In the genomic region with DNA sequence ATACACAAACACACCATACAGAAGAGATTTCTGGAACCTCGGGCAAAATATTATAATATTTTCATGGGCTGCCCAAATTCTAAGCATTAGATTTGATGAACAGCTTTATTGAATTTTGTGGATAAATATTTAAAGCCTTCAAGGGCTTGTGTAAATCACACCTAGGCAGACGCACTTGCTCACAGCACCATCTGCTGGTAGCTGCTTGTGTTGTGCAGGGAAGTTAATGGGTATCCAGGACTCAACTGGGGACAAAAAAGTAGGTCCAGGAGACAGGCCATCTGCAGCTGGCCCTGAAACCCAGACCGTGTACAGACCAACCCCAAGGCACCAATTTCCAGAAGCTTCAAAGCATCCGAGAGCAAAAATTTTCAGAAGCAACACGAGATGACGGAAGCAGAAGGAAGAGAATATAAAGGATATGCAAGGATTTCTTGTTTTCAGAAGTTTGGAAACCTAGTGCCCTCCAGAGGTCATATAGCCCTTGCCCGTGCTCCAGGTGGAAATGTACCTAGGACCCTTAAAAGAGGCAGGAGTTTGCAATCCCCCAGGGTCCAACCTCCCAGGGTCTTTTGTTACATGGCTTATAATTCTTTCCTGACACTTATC, we compare ENCODE assay signal across 8 cellular contexts.
DNase-seq lines count a peak whose midpoint lies in the region; ATAC-seq and TF ChIP-seq lines count a peak whose summit lies in the region.

No MANE protein-coding gene starts in this region.

- H3K9me2 ChIP-seq in Karpas-422 (replicated peaks; ENCODE audit: insufficient read depth, low read length): no peaks in the 10 kb centered on the region

- H3K9me3 ChIP-seq in Karpas-422 (ENCODE audit: low read length): no peaks in the 10 kb centered on the region
- no peaks in the 10 kb centered on the region for H3K9me3 ChIP-seq in lung (ENCODE audit: control insufficient read depth in 2 of 2, insufficient read depth in 1 of 2, low read length in 1 of 2)
- H3K9me3 ChIP-seq in transverse colon: no peaks in the 10 kb centered on the region

- H3K4me1 ChIP-seq in Karpas-422 (ENCODE audit: low read length) (no peaks in the 10 kb centered on the region), lung (ENCODE audit: control insufficient read depth in 2 of 2, insufficient read depth in 2 of 2, low read length in 2 of 2) (no peaks in the 10 kb centered on the region), transverse colon (no peaks in the 10 kb centered on the region)

- H3K4me2 ChIP-seq in Karpas-422 (ENCODE audit: low read depth, low read length, poor library complexity, severe bottlenecking): no peak overlapping the region

- H3K79me2 ChIP-seq in Karpas-422 (ENCODE audit: low read length): no peaks in the 10 kb centered on the region

- TF ChIP-seq CTCF in lung (IDR thresholded peaks at IDR 0.05; ENCODE audit: control extremely low read depth, extremely low read depth): peak; percentile 49
- TF ChIP-seq CTCF in transverse colon (IDR thresholded peaks at IDR 0.05): peak; percentile 65 to 81 (median 77)

- H4K20me1 ChIP-seq in Karpas-422 (ENCODE audit: insufficient read depth, low read depth, low read length): no peaks in the 10 kb centered on the region

- no peak for TF ChIP-seq EP300 in transverse colon (IDR thresholded peaks at IDR 0.05; ENCODE audit: low read depth)

- WGBS in lung, 2 donors: 7 to 8% methylated on average over 7 of the region's 7 CpGs
- 0 to 12% methylated on average over 2 to 7 of the region's 7 CpGs for WGBS in transverse colon (ENCODE audit: low coverage in 1 of 2), 2 donors

- H2AFZ ChIP-seq in Karpas-422 (ENCODE audit: low read length): no peak overlapping the region

- in situ Hi-C loops in transverse colon (cut with MboI; ENCODE audit: low pct_ligation_motif_present in 1 of 4, low pct_unique_long_range_greater_than_20kb in 1 of 4, low sequenced_read_pairs in 3 of 4): loop anchor here in 3 of 4 donors (5.0 to 25.0 kb wide), 3 partner anchors 720 to 850 kb away; no protein-coding TSS in a partner anchor

- no peak overlapping the region for H3K9ac ChIP-seq in Karpas-422 (ENCODE audit: low read length)

- H3K4me3 ChIP-seq in Karpas-422 (ENCODE audit: low read length) (no peak overlapping the region), lung (no peak overlapping the region), transverse colon (no peak overlapping the region)

- peak; percentile 63 for ATAC-seq in GM19463 (IDR thresholded peaks at IDR 0.05; ENCODE audit: unreplicated experiment)
- ATAC-seq in lung (ENCODE audit: insufficient read depth, low FRiP score): peak; percentile 79

- peak; percentile 20 for DNase-seq in DMS153 (lab: John Stamatoyannopoulos, UW)
- peak; percentile 85 for DNase-seq in Karpas-422
- peak; percentile 55 for DNase-seq in RPMI7951 (ENCODE audit: low read depth)
- DNase-seq in dermis microvascular lymphatic vessel endothelial cell (ENCODE audit: low read depth in 2 of 2): peak; percentile 68 to 75
- peak; percentile 63 for DNase-seq in lung (ENCODE audit: low spot score)
- peak; percentile 75 for DNase-seq in transverse colon
- DNase-seq in activated CD4-positive, CD25-positive, alpha-beta regulatory T cell (lab: John Stamatoyannopoulos, UW): no peak

- no peak for TF ChIP-seq POLR2A in transverse colon (IDR thresholded peaks at IDR 0.05)

- intact Hi-C loops in transverse colon (cut with DNase I; ENCODE audit: low total_unique reads): no loop called here

- H3K36me3 ChIP-seq in Karpas-422 (ENCODE audit: insufficient read depth, low read length) (no peaks in the 10 kb centered on the region), lung (ENCODE audit: control insufficient read depth in 2 of 2, insufficient read depth in 2 of 2, low read length in 2 of 2) (no peaks in the 10 kb centered on the region), transverse colon (no peaks in the 10 kb centered on the region)

- H3K27me3 ChIP-seq in Karpas-422 (ENCODE audit: low read length) (no peaks in the 10 kb centered on the region), lung (ENCODE audit: control insufficient read depth, insufficient read depth) (no peaks in the 10 kb centered on the region), transverse colon (no peaks in the 10 kb centered on the region)

- no peak overlapping the region for H3K27ac ChIP-seq in Karpas-422 (ENCODE audit: low read length)
- no peak overlapping the region for H3K27ac ChIP-seq in lung (ENCODE audit: low read depth in 1 of 2, low read length in 1 of 2)
- no peak overlapping the region for H3K27ac ChIP-seq in transverse colon

Comparison
In these comparisons a context has a peak if more than half of its experiments do, and no peak if none do; other contexts are left out.
1. DNase-seq: peak in DMS153 (single experiment), Karpas-422 (single experiment), RPMI7951 (single experiment), dermis microvascular lymphatic vessel endothelial cell (2 of 2), lung (single experiment) and transverse colon (single experiment); none in activated CD4-positive, CD25-positive, alpha-beta regulatory T cell (0 of 4).